8 cellular contexts compared by ENCODE assay signal in genomic region chr19:17244618-17245534, GRCh38. TPM values are rescaled to one million over a fixed set of nuclear protein-coding genes. Genes with fewer than 3 reads are reported as not detected.
DNase-seq lines count a peak whose midpoint lies in the region; ATAC-seq and TF ChIP-seq lines count a peak whose summit lies in the region.

No MANE protein-coding gene starts in this region.

- H3K27ac ChIP-seq in right lobe of liver = peak overlapping the region; percentile 37 to 83 (median 81)
- peak overlapping the region; percentile 89 to 95 (median 94) for H3K27ac ChIP-seq in transverse colon

- intact Hi-C loops in right lobe of liver (cut with DNase I) = no loop called here
- intact Hi-C loops in transverse colon (cut with DNase I; ENCODE audit: low total_unique reads) = no loop called here

- DNase-seq in astrocyte of the spinal cord (ENCODE audit: low read depth, low spot score) (no peak), right lobe of liver (peak in 2 of 3 donors; percentile 42 to 66), transverse colon (peak; percentile 59), KG1 (lab: John Stamatoyannopoulos, UW) (no peak), cerebellar cortex (ENCODE audit: low spot score) (no peak)

- H3K27me3 ChIP-seq in right lobe of liver = no peaks in the 10 kb centered on the region
- H3K27me3 ChIP-seq in transverse colon = no peaks in the 10 kb centered on the region

- TF ChIP-seq POLR2A in right lobe of liver (IDR thresholded peaks at IDR 0.05) (no peak), transverse colon (IDR thresholded peaks at IDR 0.05) (no peak)

- H3K9me3 ChIP-seq in right lobe of liver = no peaks in the 10 kb centered on the region
- no peaks in the 10 kb centered on the region for H3K9me3 ChIP-seq in transverse colon

- H3K4me1 ChIP-seq in right lobe of liver (peaks cover 0 to 48% (median 22%) of the 10 kb centered on the region in 4 donors), transverse colon (peaks cover 34 to 71% (median 66%) of the 10 kb centered on the region in 4 donors)

- ATAC-seq in HG03520 (IDR thresholded peaks at IDR 0.05; ENCODE audit: unreplicated experiment) (peak; percentile 22), right lobe of liver (no peak), GM18861 (IDR thresholded peaks at IDR 0.05; ENCODE audit: unreplicated experiment) (no peak)

- TF ChIP-seq CTCF in astrocyte of the spinal cord (IDR thresholded peaks at IDR 0.05; ENCODE audit: low read depth, low read length) = no peak
- TF ChIP-seq CTCF in right lobe of liver (IDR thresholded peaks at IDR 0.05) = no peak
- TF ChIP-seq CTCF in transverse colon (IDR thresholded peaks at IDR 0.05) = no peak

- in situ Hi-C loops in astrocyte of the spinal cord (cut with HindIII; ENCODE audit: low sequenced_read_pairs) = no loop called here
- in situ Hi-C loops in transverse colon (cut with MboI; ENCODE audit: low pct_ligation_motif_present in 1 of 4, low pct_unique_long_range_greater_than_20kb in 1 of 4, low sequenced_read_pairs in 3 of 4) = no loop called here

- H3K36me3 ChIP-seq in right lobe of liver (no peaks in the 10 kb centered on the region), transverse colon (no peaks in the 10 kb centered on the region)

- TF ChIP-seq EP300 in transverse colon (IDR thresholded peaks at IDR 0.05; ENCODE audit: low read depth) = no peak

- H3K4me3 ChIP-seq in GM08714 (ENCODE audit: low read length) = peak overlapping the region; percentile 79
- peak overlapping the region; percentile 80 for H3K4me3 ChIP-seq in astrocyte of the spinal cord (ENCODE audit: low read depth, low read length)
- peak overlapping the region; percentile 83 to 97 (median 96) for H3K4me3 ChIP-seq in right lobe of liver
- peak overlapping the region; percentile 63 to 97 (median 87) for H3K4me3 ChIP-seq in transverse colon

- WGBS in right lobe of liver (ENCODE audit: insufficient coverage, low coverage, low lambda C conversion rate, missing lambda C conversion rate) = 0% methylated on average over 2 of the region's 100 CpGs
- WGBS in transverse colon (ENCODE audit: low coverage in 1 of 2), 2 donors = 6 to 17% methylated on average over 2 to 28 of the region's 100 CpGs

RNA-seq across cellular contexts. Expression of gene NR2F6, which starts 0.8 kb away (rescaled TPM):
- total RNA-seq in right lobe of liver (100 to 1,000 TPM in 1 of 6 experiments, 10 to 100 TPM in 5; 48.5 to 105 (median 80.9) TPM), transverse colon (100 to 1,000 TPM; 156 to 362 (median 206) TPM)

RNA-seq across cellular contexts. Expression of gene OCEL1, which starts 18.9 kb away (rescaled TPM):
- 10 to 100 TPM; 17.8 to 64.2 (median 31.2) TPM for total RNA-seq in right lobe of liver
- 10 to 100 TPM in 3 of 4 donors, 1 to 10 TPM in 1; 4.8 to 42.6 (median 29.9) TPM for total RNA-seq in transverse colon

RNA-seq across cellular contexts. Expression of gene USHBP1, which starts 19.7 kb away (rescaled TPM):
- 1 to 10 TPM in 5 of 6 experiments, under 1 TPM in 1; 0.81 to 3.6 (median 1.7) TPM for total RNA-seq in right lobe of liver
- 1 to 10 TPM in 1 of 4 donors, under 1 TPM in 2, not detected in 1; 0.79 to 1.2 (median 0.96) TPM for total RNA-seq in transverse colon

RNA-seq across cellular contexts. Expression of gene BABAM1, which starts 22.4 kb away (rescaled TPM):
- total RNA-seq in right lobe of liver (10 to 100 TPM; 29.2 to 51.3 (median 37.9) TPM), transverse colon (100 to 1,000 TPM in 1 of 4 donors, 10 to 100 TPM in 3; 56.2 to 364 (median 80.2) TPM)

RNA-seq across cellular contexts. Expression of gene USE1, which starts 29.7 kb away (rescaled TPM):
- 10 to 100 TPM; 13.5 to 20.3 (median 18.6) TPM for total RNA-seq in right lobe of liver
- total RNA-seq in transverse colon = 10 to 100 TPM; 18.3 to 30.7 (median 24.5) TPM

Comparison
In these comparisons a context has a peak if more than half of its experiments do, and no peak if none do; other contexts are left out.
1. DNase-seq: peak in right lobe of liver (2 of 3) and transverse colon (single experiment); none in astrocyte of the spinal cord (single experiment), KG1 (single experiment) and cerebellar cortex (single experiment).
2. Peak in every context shown above with its lines, with median percentiles within 50 percentile points of each other: H3K4me3 ChIP-seq.